In the genomic region with DNA sequence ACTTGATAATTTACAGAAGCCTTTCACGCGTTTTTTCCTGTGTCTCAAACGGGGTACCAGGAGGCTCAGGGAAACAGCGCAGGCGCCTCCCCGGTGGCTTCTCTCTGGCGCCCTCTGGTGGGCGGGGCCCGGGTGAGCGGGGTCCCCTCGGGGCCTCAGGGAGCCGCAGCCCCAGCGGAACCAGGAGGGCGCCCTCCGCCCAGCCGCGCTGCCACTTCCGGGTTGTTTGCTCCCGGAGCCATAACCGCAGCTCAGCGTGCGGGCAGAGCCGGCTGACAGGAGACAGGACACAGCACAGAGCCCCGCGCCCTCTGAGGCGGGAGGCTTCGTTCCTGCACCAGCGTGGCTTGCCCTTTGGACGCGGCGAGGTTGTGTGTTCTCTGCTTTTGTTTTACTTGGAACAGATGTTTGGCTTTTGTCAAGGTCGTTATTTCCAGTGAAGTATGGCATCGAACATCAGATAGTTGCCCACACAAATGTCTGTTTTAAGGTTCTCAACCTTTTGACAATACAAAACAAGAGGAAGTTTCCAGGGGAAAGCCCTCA, we compare ENCODE assay signal across 8 cellular contexts. TPM values are rescaled to one million over a fixed set of nuclear protein-coding genes. Genes with fewer than 3 reads are reported as not detected.
DNase-seq lines count a peak whose midpoint lies in the region; ATAC-seq lines count a peak whose summit lies in the region.

No MANE protein-coding gene starts in this region.

- peaks cover 3% of the 10 kb centered on the region for H3K27me3 Mint-ChIP-seq in activated CD4-positive, alpha-beta memory T cell treated with anti-CD3 and anti-CD28 coated beads for 36 hours

- CTCF ChIA-PET in activated CD4-positive, alpha-beta memory T cell treated with anti-CD3 and anti-CD28 coated beads for 36 hours (lab: Charles Lee): interaction anchor here (0.9 to 4.6 kb wide), 10 partner anchors 10 to 191 kb away, joined by 3 to 35 read pairs (median 4); no protein-coding TSS in a partner anchor

- H3K4me3 ChIP-seq in effector memory CD4-positive, alpha-beta T cell (ENCODE audit: insufficient read depth, low read depth, low read length, poor library complexity, severe bottlenecking): peak overlapping the region; percentile 26

- POLR2A ChIA-PET in activated CD4-positive, alpha-beta memory T cell treated with anti-CD3 and anti-CD28 coated beads for 36 hours (lab: Charles Lee): no interaction called here

- peaks cover 1% of the 10 kb centered on the region for H3K36me3 Mint-ChIP-seq in activated CD4-positive, alpha-beta memory T cell treated with anti-CD3 and anti-CD28 coated beads for 36 hours

- intact Hi-C loops in activated CD4-positive, alpha-beta memory T cell treated with anti-CD3 and anti-CD28 coated beads for 36 hours (cut with micrococcal nuclease): loop anchor here (1.0 to 5.0 kb wide), 2 partner anchors 78 to 193 kb away; no protein-coding TSS in a partner anchor

- peak overlapping the region; percentile 63 for H3K4me3 Mint-ChIP-seq in activated CD4-positive, alpha-beta memory T cell treated with anti-CD3 and anti-CD28 coated beads for 36 hours

- no peak overlapping the region for H3K27ac ChIP-seq in effector memory CD4-positive, alpha-beta T cell (ENCODE audit: insufficient read depth, low read length, poor library complexity, severe bottlenecking)

- in situ Hi-C loops in ACHN (cut with HindIII; ENCODE audit: low pct_ligation_motif_present, low pct_unique_long_range_greater_than_20kb, low sequenced_read_pairs): no loop called here

- H3K4me1 ChIP-seq in effector memory CD4-positive, alpha-beta T cell (ENCODE audit: control insufficient read depth, insufficient read depth, low read length, poor library complexity, severe bottlenecking): no peaks in the 10 kb centered on the region

- H3K36me3 ChIP-seq in effector memory CD4-positive, alpha-beta T cell (ENCODE audit: control insufficient read depth, insufficient read depth, low read length): no peaks in the 10 kb centered on the region

- H3K4me1 Mint-ChIP-seq in activated CD4-positive, alpha-beta memory T cell treated with anti-CD3 and anti-CD28 coated beads for 36 hours (ENCODE audit: low read depth): peaks cover 12% of the 10 kb centered on the region

- H3K27me3 ChIP-seq in effector memory CD4-positive, alpha-beta T cell (replicated peaks; ENCODE audit: control insufficient read depth, insufficient read depth, low read length, poor library complexity, severe bottlenecking): no peaks in the 10 kb centered on the region

- peaks cover 12% of the 10 kb centered on the region for H3K9me3 Mint-ChIP-seq in activated CD4-positive, alpha-beta memory T cell treated with anti-CD3 and anti-CD28 coated beads for 36 hours

- DNase-seq in ACHN: peak; percentile 87
- DNase-seq in NCI-H460 (ENCODE audit: extremely low read depth, low read depth): peak; percentile 90
- DNase-seq in activated CD4-positive, alpha-beta memory T cell treated with anti-CD3 and anti-CD28 coated beads for 36 hours: peak; percentile 95
- DNase-seq in effector memory CD4-positive, alpha-beta T cell: peak; percentile 72 to 84 (median 79)
- peak; percentile 84 for DNase-seq in mucosa of gallbladder (ENCODE audit: low spot score)
- peak; percentile 99 for DNase-seq in stimulated activated CD8-positive, alpha-beta memory T cell treated with anti-CD3 and anti-CD28 coated beads, Interleukin-4, amount 100 ng/mL, for 48 hours

- no peaks in the 10 kb centered on the region for H3K9me3 ChIP-seq in effector memory CD4-positive, alpha-beta T cell (ENCODE audit: control insufficient read depth, low read length)

- peak overlapping the region; percentile 54 for H3K27ac Mint-ChIP-seq in activated CD4-positive, alpha-beta memory T cell treated with anti-CD3 and anti-CD28 coated beads for 36 hours

- peak; percentile 98 for ATAC-seq in GM18498 (IDR thresholded peaks at IDR 0.05; ENCODE audit: unreplicated experiment)
- ATAC-seq in HG02943 (IDR thresholded peaks at IDR 0.05; ENCODE audit: low read depth, unreplicated experiment): peak; percentile 85

RNA-seq across cellular contexts. Expression of a gene that starts 6.9 kb away (rescaled TPM):
- 1.4 and 1.6 TPM in 2 replicates for total RNA-seq in NCI-H460 (2014; rRNA removed; shearing (Covaris generic))
- 4.0 and 8.5 TPM in 2 replicates for polyA plus RNA-seq in NCI-H460 (2014; cell fraction: nucleus; rRNA removed)
- under 1 TPM; 0.46 to 0.86 TPM for total RNA-seq in activated CD4-positive, alpha-beta memory T cell treated with anti-CD3 and anti-CD28 coated beads for 36 hours
- total RNA-seq in mucosa of gallbladder: 4.7 TPM

RNA-seq across cellular contexts. Expression of a gene that starts 45.1 kb away (rescaled TPM):
- total RNA-seq in NCI-H460 (2014; rRNA removed; shearing (Covaris generic)): not detected in 2 replicates
- polyA plus RNA-seq in NCI-H460 (2014; cell fraction: nucleus; rRNA removed): not detected in 2 replicates
- total RNA-seq in activated CD4-positive, alpha-beta memory T cell treated with anti-CD3 and anti-CD28 coated beads for 36 hours: under 1 TPM in 1 of 2 experiments, not detected in 1; 0.14 TPM
- 3.3 TPM for total RNA-seq in mucosa of gallbladder
